In genomic region chr18:3397786-3398185, GRCh38 we compare ENCODE assay signal across 13 cellular contexts.
"Had no signal": no experiment of that assay in that cellular context is flagged by ENCODE, and none has a peak within 500 bp of the region (broad histone marks: within the 10 kb centered on the region; RNA-seq: fewer than 3 reads in every experiment).

No MANE protein-coding gene starts in this region.

- DNase-seq: activated CD4-positive, CD25-positive, alpha-beta regulatory T cell treated with anti-CD3 and anti-CD28 coated beads, Interleukin-2, amount 50 U/mL, for 72 hours; activated gamma-delta T cell; adrenal gland; endodermal cell; glutamatergic neuron; lower lobe of right lung; retina; stimulated activated CD4-positive, alpha-beta T cell treated with anti-CD3 and anti-CD28 coated beads, Interleukin-2, amount 100 ng/mL, for 24 hours; stimulated activated naive CD4-positive, alpha-beta T cell treated with Interleukin-2 at 50 U/mL for 16 hours had no signal

- H3K9me3 Mint-ChIP-seq: nephron had no signal

- H3K27ac Mint-ChIP-seq: activated naive CD4-positive, alpha-beta T cell treated with anti-CD3 and anti-CD28 coated beads, Interleukin-2, amount 50 U/mL, for 72 hours; endodermal cell; T-helper 1 cell treated with Interleukin-12 subunit alpha and Interleukin-12 subunit beta and Interleukin-4 antibody, amounts not matched to agents 30 μg/mL and 1 μg/mL, for 36 hours had no signal

- H3K4me3 Mint-ChIP-seq: endodermal cell; nephron; T-helper 1 cell treated with Interleukin-12 subunit alpha and Interleukin-12 subunit beta and Interleukin-4 antibody, amounts not matched to agents 30 μg/mL and 1 μg/mL, for 36 hours had no signal

- H3K27me3 ChIP-seq: adrenal gland, foreskin keratinocyte had no signal

- H3K36me3 ChIP-seq: adrenal gland, lower lobe of right lung had no signal

- H3K9me3 ChIP-seq: adrenal gland had no signal

- ATAC-seq: activated naive CD4-positive, alpha-beta T cell treated with anti-CD3 and anti-CD28 coated beads, Interleukin-2, amount 50 U/mL, for 72 hours had no signal

- H3K27ac ChIP-seq: adrenal gland, foreskin keratinocyte, lower lobe of right lung had no signal

- H3K4me1 ChIP-seq: adrenal gland, lower lobe of right lung had no signal

- H3K4me3 ChIP-seq: adrenal gland, lower lobe of right lung had no signal
